8 cellular contexts compared by ENCODE assay signal in the genomic region with DNA sequence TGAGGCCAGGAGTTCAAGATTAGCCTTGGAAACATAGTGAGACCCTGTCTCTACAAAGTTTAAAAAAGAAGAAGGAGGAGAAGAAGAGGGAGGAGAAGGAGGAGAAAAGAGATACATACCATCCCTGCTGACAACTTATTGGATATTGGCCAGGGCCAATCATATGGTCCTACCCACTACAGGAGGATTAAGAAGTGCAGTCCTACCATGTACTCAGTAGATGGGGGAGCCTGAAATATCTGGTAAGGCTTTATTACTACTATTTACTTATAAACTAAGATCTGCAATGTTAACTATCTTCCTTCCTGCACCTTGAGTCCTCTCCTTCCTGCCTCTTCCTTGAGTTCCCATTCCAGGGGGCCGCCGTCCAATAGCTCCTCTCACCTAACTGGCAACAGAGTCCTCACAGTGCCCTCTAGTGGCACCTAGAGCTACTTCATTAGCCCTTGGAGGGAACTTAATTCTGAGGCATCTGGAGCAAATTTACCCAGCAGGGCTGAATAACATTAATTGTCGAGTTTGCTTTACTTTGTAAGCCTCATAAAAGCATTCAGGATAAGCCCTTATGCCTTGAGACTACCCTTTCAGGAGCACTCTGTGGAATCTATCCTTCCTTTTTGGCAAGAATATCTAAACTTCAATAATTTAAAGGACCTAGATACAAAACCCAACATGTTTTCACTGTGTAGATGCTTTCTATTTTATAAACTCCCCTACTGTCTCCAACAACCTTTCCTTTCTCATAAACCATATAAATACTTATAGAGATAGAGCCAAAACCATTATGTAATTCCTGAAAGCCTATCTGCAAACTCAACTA. TPM values are rescaled to one million over a fixed set of nuclear protein-coding genes. Genes with fewer than 3 reads are reported as not detected.
DNase-seq lines count a peak whose midpoint lies in the region; ATAC-seq and TF ChIP-seq lines count a peak whose summit lies in the region.

No MANE protein-coding gene starts in this region.

- H3K27ac Mint-ChIP-seq in activated T-cell treated with anti-CD3 and anti-CD28 coated beads, Interleukin-2, amount 50 U/mL, for 24 hours: no peak overlapping the region

- H3K4me3 ChIP-seq in MG63 (no peak overlapping the region), SK-N-MC (peak overlapping the region; percentile 29), heart left ventricle (no peak overlapping the region)

- intact Hi-C loops in heart left ventricle (cut with DNase I): loop anchor here (1.0 to 10.0 kb wide), 11 partner anchors 50 to 254 kb away; no protein-coding TSS in a partner anchor

- no peak overlapping the region for H3K9ac ChIP-seq in SK-N-MC (ENCODE audit: insufficient read length)

- peaks cover 16% of the 10 kb centered on the region for H3K4me1 Mint-ChIP-seq in activated T-cell treated with anti-CD3 and anti-CD28 coated beads, Interleukin-2, amount 50 U/mL, for 24 hours (ENCODE audit: low read depth)

- H3K4me3 Mint-ChIP-seq in activated T-cell treated with anti-CD3 and anti-CD28 coated beads, Interleukin-2, amount 50 U/mL, for 24 hours: no peak overlapping the region

- no peaks in the 10 kb centered on the region for H3K9me3 ChIP-seq in MG63
- no peaks in the 10 kb centered on the region for H3K9me3 ChIP-seq in SK-N-MC (ENCODE audit: low read depth, low read length)
- H3K9me3 ChIP-seq in heart left ventricle: peaks cover 0 to 3% (median 0%) of the 10 kb centered on the region in 12 donors

- peak overlapping the region; percentile 59 for H3K27ac ChIP-seq in SK-N-MC
- H3K27ac ChIP-seq in heart left ventricle: no peak overlapping the region

- H3K36me3 ChIP-seq in MG63: no peaks in the 10 kb centered on the region
- no peaks in the 10 kb centered on the region for H3K36me3 ChIP-seq in SK-N-MC (ENCODE audit: insufficient read depth, low read length)
- H3K36me3 ChIP-seq in heart left ventricle: no peaks in the 10 kb centered on the region

- peak in 3 of 4 donors; percentile 81 to 91 (median 84) for ATAC-seq in heart left ventricle
- ATAC-seq in HG02623 (IDR thresholded peaks at IDR 0.05; ENCODE audit: unreplicated experiment): no peak

- H3K4me1 ChIP-seq in heart left ventricle: no peaks in the 10 kb centered on the region

- TF ChIP-seq POLR2A in heart left ventricle (IDR thresholded peaks at IDR 0.05): no peak

- H3K27me3 Mint-ChIP-seq in activated T-cell treated with anti-CD3 and anti-CD28 coated beads, Interleukin-2, amount 50 U/mL, for 24 hours: peaks cover 5% of the 10 kb centered on the region

- H3K27me3 ChIP-seq in MG63: no peaks in the 10 kb centered on the region
- peaks cover 0 to 5% (median 0%) of the 10 kb centered on the region in 9 donors for H3K27me3 ChIP-seq in heart left ventricle

- H3K36me3 Mint-ChIP-seq in activated T-cell treated with anti-CD3 and anti-CD28 coated beads, Interleukin-2, amount 50 U/mL, for 24 hours (ENCODE audit: low read depth): no peaks in the 10 kb centered on the region

- DNase-seq in activated T-cell treated with anti-CD3 and anti-CD28 coated beads for 1 hour (ENCODE audit: low read depth): peak; percentile 43
- no peak for DNase-seq in activated T-cell treated with anti-CD3 and anti-CD28 coated beads, Interleukin-2, amount 50 U/mL, for 24 hours
- peak; percentile 34 for DNase-seq in MG63
- DNase-seq in SK-N-MC (ENCODE audit: low read depth, low spot score): peak; percentile 74
- DNase-seq in activated naive CD8-positive, alpha-beta T cell treated with anti-CD3 and anti-CD28 coated beads, Interleukin-2, amount 50 U/mL, for 16 hours (ENCODE audit: low read depth, low spot score): peak; percentile 30
- peak in 4 of 5 donors; percentile 40 to 75 (median 56) for DNase-seq in heart left ventricle
- DNase-seq in renal cortical epithelial cell (ENCODE audit: low read depth): peak; percentile 74

- H3K9me3 Mint-ChIP-seq in activated T-cell treated with anti-CD3 and anti-CD28 coated beads, Interleukin-2, amount 50 U/mL, for 24 hours: peaks cover 7% of the 10 kb centered on the region

- 3 to 10% (median 8%) methylated on average over 3 of the region's 3 CpGs for WGBS in heart left ventricle, 4 donors

- peak; percentile 67 to 83 (median 75) for TF ChIP-seq CTCF in heart left ventricle (IDR thresholded peaks at IDR 0.05)

RNA-seq across cellular contexts. Expression of gene RANBP6, which starts 39.1 kb away (rescaled TPM):
- total RNA-seq in MG63 (2014; rRNA removed; shearing (Covaris generic); ENCODE audit: low replicate concordance): 1.7 and 3.3 TPM in 2 replicates
- 10 to 100 TPM; 17.1 to 65.5 (median 24.1) TPM for total RNA-seq in heart left ventricle
- polyA plus RNA-seq in heart left ventricle: 10 to 100 TPM in 1 of 2 donors, 1 to 10 TPM in 1; 7.7 to 33.3 TPM
- total RNA-seq in renal cortical epithelial cell: 47.8 and 54.0 TPM in 2 replicates
